Comparison of ENCODE assay signal across 8 cellular contexts in the genomic region with DNA sequence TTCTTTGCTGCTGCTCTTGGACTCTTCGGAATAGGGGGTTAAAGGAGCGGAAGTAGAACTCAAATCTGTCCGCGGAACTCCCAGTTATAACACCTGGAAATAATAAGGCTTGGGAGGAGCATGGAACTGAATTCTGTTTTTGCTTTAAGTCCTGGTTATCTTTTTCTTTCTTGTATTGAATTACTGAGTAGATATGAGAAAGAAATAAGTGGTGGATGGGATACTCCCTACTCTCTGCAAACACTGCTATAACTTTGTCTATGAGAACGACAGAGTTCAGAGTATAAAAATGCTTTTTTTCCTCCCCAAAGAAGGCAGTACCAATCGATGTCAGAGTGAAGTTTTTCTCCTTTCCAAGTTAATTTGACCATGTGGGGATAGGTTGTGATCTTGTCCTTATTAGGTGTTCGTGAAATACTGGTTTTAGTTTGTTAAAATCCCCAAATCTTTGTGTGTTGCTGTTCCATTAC. TPM values are rescaled to one million over a fixed set of nuclear protein-coding genes. Genes with fewer than 3 reads are reported as not detected.
DNase-seq lines count a peak whose midpoint lies in the region; ATAC-seq and TF ChIP-seq lines count a peak whose summit lies in the region.

No MANE protein-coding gene starts in this region.

- H3K36me3 ChIP-seq in DND-41 (ENCODE audit: insufficient read depth, low read length) (no peaks in the 10 kb centered on the region; the same call in 1 of the 2 replicates), KMS-11 (ENCODE audit: insufficient read depth) (no peaks in the 10 kb centered on the region), psoas muscle (ENCODE audit: insufficient read depth in 1 of 2, low read depth in 1 of 2) (no peaks in the 10 kb centered on the region)

- H3K79me2 ChIP-seq in DND-41 (ENCODE audit: insufficient read depth, low read length) (peaks cover 85% of the 10 kb centered on the region), KMS-11 (ENCODE audit: insufficient read depth, low read depth) (peaks cover 77% of the 10 kb centered on the region)

- H3K27ac Mint-ChIP-seq in activated CD4-positive, alpha-beta memory T cell treated with anti-CD3 and anti-CD28 coated beads, Interleukin-2, amount 10 ng/mL, durations not matched to agents 7 days and 5 days = peak overlapping the region; percentile 92

- POLR2A ChIA-PET in activated CD4-positive, alpha-beta memory T cell treated with anti-CD3 and anti-CD28 coated beads, Interleukin-2, amount 10 ng/mL, durations not matched to agents 7 days and 5 days (lab: Charles Lee) = no interaction called here

- H3K4me2 ChIP-seq in DND-41 (ENCODE audit: insufficient read depth, low read length) = peak overlapping the region; percentile 92
- peak overlapping the region; percentile 94 for H3K4me2 ChIP-seq in KMS-11

- no peaks in the 10 kb centered on the region for H3K27me3 ChIP-seq in DND-41 (ENCODE audit: insufficient read depth, low read length, poor library complexity)
- no peaks in the 10 kb centered on the region for H3K27me3 ChIP-seq in KMS-11 (ENCODE audit: insufficient read depth, low read depth)
- H3K27me3 ChIP-seq in psoas muscle (ENCODE audit: insufficient read depth in 3 of 3, low read length in 2 of 3) = no peaks in the 10 kb centered on the region

- H3K9ac ChIP-seq in DND-41 (ENCODE audit: low read depth, low read length) (peak overlapping the region; percentile 79), KMS-11 (peak overlapping the region; percentile 75)

- H2AFZ ChIP-seq in DND-41 (ENCODE audit: low read depth, low read length) (peak overlapping the region; percentile 88), KMS-11 (ENCODE audit: low read depth) (peak overlapping the region; percentile 29)

- DNase-seq in DND-41 = no peak
- no peak for DNase-seq in activated CD4-positive, alpha-beta memory T cell treated with anti-CD3 and anti-CD28 coated beads, Interleukin-2, amount 10 ng/mL, durations not matched to agents 7 days and 5 days
- DNase-seq in foreskin melanocyte = peak; percentile 37
- DNase-seq in psoas muscle = no peak
- DNase-seq in NOMO-1 (lab: John Stamatoyannopoulos, UW; ENCODE audit: unreplicated experiment in 2 of 2) = no peak

- peak overlapping the region; percentile 99 for H3K4me3 Mint-ChIP-seq in activated CD4-positive, alpha-beta memory T cell treated with anti-CD3 and anti-CD28 coated beads, Interleukin-2, amount 10 ng/mL, durations not matched to agents 7 days and 5 days

- TF ChIP-seq CTCF in DND-41 (IDR thresholded peaks at IDR 0.05; ENCODE audit: borderline replicate concordance, extremely low read depth, low read length, poor library complexity, severe bottlenecking) (no peak), KMS-11 (conservative IDR thresholded peaks at IDR 0.05; ENCODE audit: low read depth, low read length) (no peak), psoas muscle (IDR thresholded peaks at IDR 0.05) (no peak)

- H3K4me1 Mint-ChIP-seq in activated CD4-positive, alpha-beta memory T cell treated with anti-CD3 and anti-CD28 coated beads, Interleukin-2, amount 10 ng/mL, durations not matched to agents 7 days and 5 days = peaks cover 58% of the 10 kb centered on the region

- ATAC-seq in DND-41 (ENCODE audit: insufficient read depth, low read depth) (no peak), psoas muscle (no peak), GM19397 (IDR thresholded peaks at IDR 0.05; ENCODE audit: unreplicated experiment) (no peak)
- no peak for ATAC-seq in activated CD4-positive, CD25-positive, alpha-beta regulatory T cell treated with anti-CD3 and anti-CD28 coated beads, Interleukin-2, amount 50 U/mL, for 24 hours

- CTCF ChIA-PET in activated CD4-positive, alpha-beta memory T cell treated with anti-CD3 and anti-CD28 coated beads, Interleukin-2, amount 10 ng/mL, durations not matched to agents 7 days and 5 days (lab: Charles Lee) = no interaction called here

- H3K27ac ChIP-seq in DND-41 (ENCODE audit: low read length) = peak overlapping the region; percentile 99
- H3K27ac ChIP-seq in KMS-11 = peak overlapping the region; percentile 90
- peak overlapping the region; percentile 96 for H3K27ac ChIP-seq in psoas muscle

- no peaks in the 10 kb centered on the region for H3K9me3 Mint-ChIP-seq in activated CD4-positive, alpha-beta memory T cell treated with anti-CD3 and anti-CD28 coated beads, Interleukin-2, amount 10 ng/mL, durations not matched to agents 7 days and 5 days

- 0 to 1% (median 1%) methylated on average over 7 of the region's 7 CpGs for WGBS in psoas muscle, 3 donors

- H3K9me3 ChIP-seq in DND-41 (ENCODE audit: insufficient read depth, low read length, severe bottlenecking) (peaks cover 1% of the 10 kb centered on the region), psoas muscle (peaks cover 5% of the 10 kb centered on the region)

- intact Hi-C loops in psoas muscle (cut with DNase I) = loop anchor here in 1 of 2 donors (10.0 kb wide), 2 partner anchors 105 to 195 kb away; no protein-coding TSS in a partner anchor

- peaks cover 31% of the 10 kb centered on the region for H3K4me1 ChIP-seq in DND-41 (ENCODE audit: insufficient read depth, low read length)
- peaks cover 46% of the 10 kb centered on the region for H3K4me1 ChIP-seq in KMS-11 (ENCODE audit: low read depth, poor library complexity, severe bottlenecking)
- peaks cover 50% of the 10 kb centered on the region for H3K4me1 ChIP-seq in psoas muscle

- H3K27me3 Mint-ChIP-seq in activated CD4-positive, alpha-beta memory T cell treated with anti-CD3 and anti-CD28 coated beads, Interleukin-2, amount 10 ng/mL, durations not matched to agents 7 days and 5 days = no peaks in the 10 kb centered on the region

- H3K36me3 Mint-ChIP-seq in activated CD4-positive, alpha-beta memory T cell treated with anti-CD3 and anti-CD28 coated beads, Interleukin-2, amount 10 ng/mL, durations not matched to agents 7 days and 5 days (ENCODE audit: low read depth) = peaks cover 26% of the 10 kb centered on the region

- H4K20me1 ChIP-seq in DND-41 (ENCODE audit: insufficient read depth, low read length) (peaks cover 21% of the 10 kb centered on the region), KMS-11 (ENCODE audit: insufficient read depth) (no peaks in the 10 kb centered on the region; the same call in 1 of the 2 replicates)

- H3K4me3 ChIP-seq in DND-41 (ENCODE audit: low read depth in 1 of 2, low read length in 2 of 2) = peak overlapping the region; percentile 85 to 93
- H3K4me3 ChIP-seq in KMS-11 (IDR thresholded peaks at IDR 0.05; ENCODE audit: insufficient read depth, low read depth, low read length) = peak overlapping the region; percentile 53
- H3K4me3 ChIP-seq in psoas muscle = peak overlapping the region; percentile 95

RNA-seq across cellular contexts. Expression of gene RIC1, which starts 1.2 kb away (rescaled TPM):
- total RNA-seq in activated CD4-positive, alpha-beta memory T cell treated with anti-CD3 and anti-CD28 coated beads, Interleukin-2, amount 10 ng/mL, durations not matched to agents 7 days and 5 days = 10 to 100 TPM; 20.7 to 21.5 TPM
- total RNA-seq in psoas muscle = 10 to 100 TPM; 10.9 to 28.6 (median 13.8) TPM
- 10 to 100 TPM in 1 of 3 donors, 1 to 10 TPM in 2; 6.8 to 18.7 (median 8.8) TPM for polyA plus RNA-seq in psoas muscle
